Comparison of ENCODE assay signal across 1 cellular context in genomic region chr9:89000281-89000875, GRCh38.
TF ChIP-seq lines count a peak whose summit lies in the region.

No MANE protein-coding gene starts in this region.

TF ChIP-seq in GM12878, 131 proteins besides CTCF, POLR2A, EP300 and RAD21 (continued from another document):
- no peak for TF ChIP-seq CEBPZ (IDR thresholded peaks at IDR 0.05; ENCODE audit: low read depth, low read length)
- TF ChIP-seq BACH1 (IDR thresholded peaks at IDR 0.05; ENCODE audit: borderline replicate concordance) = no peak
- no peak for TF ChIP-seq IRF3 (IDR thresholded peaks at IDR 0.05)
- TF ChIP-seq KDM1A (IDR thresholded peaks at IDR 0.05; ENCODE audit: borderline replicate concordance) = no peak
